In genomic region chr2:47198985-47199451, GRCh38 we compare ENCODE assay signal across 11 cellular contexts. TPM values are rescaled to one million over a fixed set of nuclear protein-coding genes. Genes with fewer than 3 reads are reported as not detected.
DNase-seq lines count a peak whose midpoint lies in the region; ATAC-seq and TF ChIP-seq lines count a peak whose summit lies in the region.
"Had no signal": no experiment of that assay in that cellular context is flagged by ENCODE, and none has a peak within 500 bp of the region (broad histone marks: within the 10 kb centered on the region; RNA-seq: fewer than 3 reads in every experiment).

No MANE protein-coding gene starts in this region.

- no TSS peak for BruUV-seq in Panc1 (replicated peaks; lab: Mats Ljungman, UMichigan)

- intact Hi-C loops in Panc1 (cut with micrococcal nuclease; ENCODE audit: unreplicated experiment), result no loop called here

- no peaks in the 10 kb centered on the region for H3K27me3 ChIP-seq in Panc1 (ENCODE audit: control insufficient read depth, insufficient read depth, low read length)
- H3K27me3 ChIP-seq: cardiac muscle cell had no signal

- CTCF ChIA-PET in Panc1 (lab: Charles Lee), result no interaction called here

- H3K27me3 Mint-ChIP-seq in naive thymus-derived CD8-positive, alpha-beta T cell, result peaks cover 0 to 9% (median 5%) of the 10 kb centered on the region in 5 donors

- no peak overlapping the region for H3K4me3 Mint-ChIP-seq in naive thymus-derived CD8-positive, alpha-beta T cell

- peak; percentile 97 for DNase-seq in GM04504 (ENCODE audit: low read depth)
- DNase-seq in Panc1 (ENCODE audit: low read depth, low spot score), result no peak
- no peak for DNase-seq in epithelial cell of prostate (ENCODE audit: low read depth, low spot score)
- peak; percentile 74 for DNase-seq in retinal pigment epithelial cell (ENCODE audit: low read depth)
- DNase-seq in naive thymus-derived CD8-positive, alpha-beta T cell, result no peak
- DNase-seq: DMS79 treated with DMSO at 0.1 percent for 48 hours, NCI-H748 treated with DMSO at 0.1 percent for 48 hours had no signal

- peaks cover 24% of the 10 kb centered on the region for H3K4me1 ChIP-seq in Panc1 (ENCODE audit: control insufficient read depth, insufficient read depth, low read length)

- no peaks in the 10 kb centered on the region for H3K9me3 ChIP-seq in Panc1 (ENCODE audit: control insufficient read depth, insufficient read depth, low read depth, low read length)

- H3K36me3 Mint-ChIP-seq in naive thymus-derived CD8-positive, alpha-beta T cell, result peaks cover 0 to under 1% (median 0%) of the 10 kb centered on the region in 3 donors

- H3K4me3 ChIP-seq in Panc1 (ENCODE audit: low read depth in 2 of 2, low read length in 2 of 2) (no peak overlapping the region), retinal pigment epithelial cell (ENCODE audit: low read length) (no peak overlapping the region)
- H3K4me3 ChIP-seq: cardiac muscle cell had no signal

- in situ Hi-C loops in Panc1 (cut with HindIII; ENCODE audit: low pct_unique_long_range_greater_than_20kb, low sequenced_read_pairs), result no loop called here

- ATAC-seq in Panc1 (peak; percentile 50), HG03139 (IDR thresholded peaks at IDR 0.05; ENCODE audit: unreplicated experiment) (no peak), HG02852 (IDR thresholded peaks at IDR 0.05; ENCODE audit: unreplicated experiment) (no peak)
- ATAC-seq in naive thymus-derived CD8-positive, alpha-beta T cell, result no peak
- ATAC-seq: sciatic nerve had no signal

- H3K27ac Mint-ChIP-seq in naive thymus-derived CD8-positive, alpha-beta T cell, result no peak overlapping the region

- H3K27ac ChIP-seq in Panc1 (ENCODE audit: low read length), result peak overlapping the region; percentile 57; the same call in 1 of the 2 replicates
- peak overlapping the region; percentile 25 for H3K27ac ChIP-seq in epithelial cell of prostate
- H3K27ac ChIP-seq: cardiac muscle cell had no signal

- POLR2A ChIA-PET in Panc1 (lab: Charles Lee), result no interaction called here
- POLR2A ChIA-PET in naive thymus-derived CD8-positive, alpha-beta T cell (lab: Charles Lee), result no interaction called here

- no peaks in the 10 kb centered on the region for H3K9me3 Mint-ChIP-seq in naive thymus-derived CD8-positive, alpha-beta T cell

- no peak for TF ChIP-seq CTCF in Panc1 (IDR thresholded peaks at IDR 0.05)
- TF ChIP-seq CTCF in retinal pigment epithelial cell (conservative IDR thresholded peaks at IDR 0.05; ENCODE audit: low read depth, low read length), result no peak

- peaks cover 0 to 1% (median 0%) of the 10 kb centered on the region in 4 donors for H3K4me1 Mint-ChIP-seq in naive thymus-derived CD8-positive, alpha-beta T cell

- H3K36me3 ChIP-seq in Panc1 (ENCODE audit: control insufficient read depth, insufficient read depth, low read length), result no peaks in the 10 kb centered on the region
- H3K36me3 ChIP-seq: cardiac muscle cell had no signal

RNA-seq across cellular contexts. Expression of gene CALM2, which starts 22.7 kb away (rescaled TPM):
- 705 TPM for total RNA-seq in Panc1 (2021; ENCODE audit: unreplicated experiment)
- 531 TPM for polyA plus RNA-seq in Panc1 (2012; ENCODE audit: insufficient read length)
- 100 to 1,000 TPM; 282 to 296 TPM for total RNA-seq in naive thymus-derived CD8-positive, alpha-beta T cell
- 100 to 1,000 TPM; 663 to 978 (median 796) TPM for polyA plus RNA-seq in naive thymus-derived CD8-positive, alpha-beta T cell

RNA-seq across cellular contexts. Expression of gene STPG4, which starts 43.9 kb away (rescaled TPM):
- 0.36 TPM for total RNA-seq in Panc1 (2021; ENCODE audit: unreplicated experiment)
- polyA plus RNA-seq in Panc1 (2012; ENCODE audit: insufficient read length), result not detected
- 1 to 10 TPM in 1 of 2 experiments, under 1 TPM in 1; 0.47 to 1.0 TPM for total RNA-seq in naive thymus-derived CD8-positive, alpha-beta T cell
- not detected for polyA plus RNA-seq in naive thymus-derived CD8-positive, alpha-beta T cell
- total RNA-seq: cardiac muscle cell had no signal
- polyA plus RNA-seq: cardiac muscle cell had no signal

Comparison
In these comparisons a context has a peak if more than half of its experiments do, and no peak if none do; other contexts are left out.
1. DNase-seq: peak in GM04504 (single experiment) and retinal pigment epithelial cell (single experiment); none in Panc1 (single experiment), epithelial cell of prostate (single experiment) and naive thymus-derived CD8-positive, alpha-beta T cell (0 of 10).